Comparison of ENCODE assay signal across 2 cellular contexts in the genomic region with DNA sequence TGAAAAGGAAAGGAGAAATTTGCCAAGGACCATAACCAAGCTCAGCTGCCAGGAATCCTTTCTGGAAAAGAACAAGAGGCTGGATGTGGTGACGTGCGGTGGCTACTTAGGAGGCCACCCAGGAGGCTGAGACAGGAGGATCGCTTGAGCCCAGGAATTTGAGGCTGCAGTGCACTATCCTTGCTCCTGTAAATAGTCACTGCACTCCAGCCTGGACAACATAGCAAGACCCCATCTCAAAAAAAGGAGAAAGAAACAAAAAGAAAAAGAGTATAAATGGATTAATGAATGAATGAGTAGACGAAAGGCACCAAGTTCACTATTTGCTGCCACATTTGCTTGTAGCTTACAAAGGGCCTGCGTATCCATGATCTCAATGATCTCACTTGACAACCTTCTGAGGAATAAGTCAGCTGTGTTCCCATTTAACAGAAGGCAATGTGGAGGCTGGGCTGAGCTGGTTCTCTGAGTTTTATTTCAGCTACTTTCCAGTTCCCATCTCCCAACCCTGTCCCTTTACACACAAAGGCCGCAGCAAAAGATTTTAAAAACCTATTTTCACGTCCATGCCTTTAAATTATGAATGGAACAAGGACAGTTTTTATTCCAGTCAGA.
TF ChIP-seq lines count a peak whose summit lies in the region.

No MANE protein-coding gene starts in this region.

TF ChIP-seq in HEK293, 187 proteins besides CTCF, POLR2A, EP300 and RAD21:
- TF ChIP-seq SALL2 (tag by site-specific recombination; IDR thresholded peaks at IDR 0.05; ENCODE audit: borderline replicate concordance) = no peak
- TF ChIP-seq ZNF121 (tag by site-specific recombination; IDR thresholded peaks at IDR 0.05) = peak; percentile 86
- no peak for TF ChIP-seq ZNF146 (tag by site-specific recombination; IDR thresholded peaks at IDR 0.05)

TF ChIP-seq in K562, 482 proteins besides CTCF, POLR2A, EP300 and RAD21:
- TF ChIP-seq RHOXF2B (CRISPR knock-in tag; conservative IDR thresholded peaks at IDR 0.05) = no peak
- TF ChIP-seq, protein P1, sequence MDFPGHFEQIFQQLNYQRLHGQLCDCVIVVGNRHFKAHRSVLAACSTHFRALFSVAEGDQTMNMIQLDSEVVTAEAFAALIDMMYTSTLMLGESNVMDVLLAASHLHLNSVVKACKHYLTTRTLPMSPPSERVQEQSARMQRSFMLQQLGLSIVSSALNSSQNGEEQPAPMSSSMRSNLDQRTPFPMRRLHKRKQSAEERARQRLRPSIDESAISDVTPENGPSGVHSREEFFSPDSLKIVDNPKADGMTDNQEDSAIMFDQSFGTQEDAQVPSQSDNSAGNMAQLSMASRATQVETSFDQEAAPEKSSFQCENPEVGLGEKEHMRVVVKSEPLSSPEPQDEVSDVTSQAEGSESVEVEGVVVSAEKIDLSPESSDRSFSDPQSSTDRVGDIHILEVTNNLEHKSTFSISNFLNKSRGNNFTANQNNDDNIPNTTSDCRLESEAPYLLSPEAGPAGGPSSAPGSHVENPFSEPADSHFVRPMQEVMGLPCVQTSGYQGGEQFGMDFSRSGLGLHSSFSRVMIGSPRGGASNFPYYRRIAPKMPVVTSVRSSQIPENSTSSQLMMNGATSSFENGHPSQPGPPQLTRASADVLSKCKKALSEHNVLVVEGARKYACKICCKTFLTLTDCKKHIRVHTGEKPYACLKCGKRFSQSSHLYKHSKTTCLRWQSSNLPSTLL (IDR thresholded peaks at IDR 0.05) = no peak
- no peak for TF ChIP-seq TOE1 (IDR thresholded peaks at IDR 0.05; ENCODE audit: borderline replicate concordance)
- TF ChIP-seq TOE1 (CRISPR knock-in tag; IDR thresholded peaks at IDR 0.05; ENCODE audit: borderline replicate concordance, low read depth) = no peak
- no peak for TF ChIP-seq SMARCC2 (IDR thresholded peaks at IDR 0.05; ENCODE audit: low read depth)
- peak; percentile 46 for TF ChIP-seq ZNF121 (CRISPR knock-in tag; conservative IDR thresholded peaks at IDR 0.05)
- TF ChIP-seq GATAD2B (IDR thresholded peaks at IDR 0.05; ENCODE audit: borderline replicate concordance) = no peak
- TF ChIP-seq HNRNPK (IDR thresholded peaks at IDR 0.05; ENCODE audit: low read depth, low read length, poor library complexity, severe bottlenecking) = no peak
- TF ChIP-seq PML (IDR thresholded peaks at IDR 0.05; ENCODE audit: low read length) = no peak
- TF ChIP-seq ELF1 (tag; IDR thresholded peaks at IDR 0.05) = no peak
- TF ChIP-seq ZNF184 (CRISPR knock-in tag; IDR thresholded peaks at IDR 0.05) = no peak
- TF ChIP-seq, protein P2, sequence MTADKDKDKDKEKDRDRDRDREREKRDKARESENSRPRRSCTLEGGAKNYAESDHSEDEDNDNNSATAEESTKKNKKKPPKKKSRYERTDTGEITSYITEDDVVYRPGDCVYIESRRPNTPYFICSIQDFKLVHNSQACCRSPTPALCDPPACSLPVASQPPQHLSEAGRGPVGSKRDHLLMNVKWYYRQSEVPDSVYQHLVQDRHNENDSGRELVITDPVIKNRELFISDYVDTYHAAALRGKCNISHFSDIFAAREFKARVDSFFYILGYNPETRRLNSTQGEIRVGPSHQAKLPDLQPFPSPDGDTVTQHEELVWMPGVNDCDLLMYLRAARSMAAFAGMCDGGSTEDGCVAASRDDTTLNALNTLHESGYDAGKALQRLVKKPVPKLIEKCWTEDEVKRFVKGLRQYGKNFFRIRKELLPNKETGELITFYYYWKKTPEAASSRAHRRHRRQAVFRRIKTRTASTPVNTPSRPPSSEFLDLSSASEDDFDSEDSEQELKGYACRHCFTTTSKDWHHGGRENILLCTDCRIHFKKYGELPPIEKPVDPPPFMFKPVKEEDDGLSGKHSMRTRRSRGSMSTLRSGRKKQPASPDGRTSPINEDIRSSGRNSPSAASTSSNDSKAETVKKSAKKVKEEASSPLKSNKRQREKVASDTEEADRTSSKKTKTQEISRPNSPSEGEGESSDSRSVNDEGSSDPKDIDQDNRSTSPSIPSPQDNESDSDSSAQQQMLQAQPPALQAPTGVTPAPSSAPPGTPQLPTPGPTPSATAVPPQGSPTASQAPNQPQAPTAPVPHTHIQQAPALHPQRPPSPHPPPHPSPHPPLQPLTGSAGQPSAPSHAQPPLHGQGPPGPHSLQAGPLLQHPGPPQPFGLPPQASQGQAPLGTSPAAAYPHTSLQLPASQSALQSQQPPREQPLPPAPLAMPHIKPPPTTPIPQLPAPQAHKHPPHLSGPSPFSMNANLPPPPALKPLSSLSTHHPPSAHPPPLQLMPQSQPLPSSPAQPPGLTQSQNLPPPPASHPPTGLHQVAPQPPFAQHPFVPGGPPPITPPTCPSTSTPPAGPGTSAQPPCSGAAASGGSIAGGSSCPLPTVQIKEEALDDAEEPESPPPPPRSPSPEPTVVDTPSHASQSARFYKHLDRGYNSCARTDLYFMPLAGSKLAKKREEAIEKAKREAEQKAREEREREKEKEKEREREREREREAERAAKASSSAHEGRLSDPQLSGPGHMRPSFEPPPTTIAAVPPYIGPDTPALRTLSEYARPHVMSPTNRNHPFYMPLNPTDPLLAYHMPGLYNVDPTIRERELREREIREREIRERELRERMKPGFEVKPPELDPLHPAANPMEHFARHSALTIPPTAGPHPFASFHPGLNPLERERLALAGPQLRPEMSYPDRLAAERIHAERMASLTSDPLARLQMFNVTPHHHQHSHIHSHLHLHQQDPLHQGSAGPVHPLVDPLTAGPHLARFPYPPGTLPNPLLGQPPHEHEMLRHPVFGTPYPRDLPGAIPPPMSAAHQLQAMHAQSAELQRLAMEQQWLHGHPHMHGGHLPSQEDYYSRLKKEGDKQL (CRISPR knock-in tag; IDR thresholded peaks at IDR 0.05; ENCODE audit: borderline replicate concordance) = no peak
- no peak for TF ChIP-seq SIX5 (IDR thresholded peaks at IDR 0.05; ENCODE audit: borderline replicate concordance in 1 of 2, insufficient read depth in 1 of 2, low read depth in 1 of 2, low read length in 2 of 2)
- TF ChIP-seq, protein P3, sequence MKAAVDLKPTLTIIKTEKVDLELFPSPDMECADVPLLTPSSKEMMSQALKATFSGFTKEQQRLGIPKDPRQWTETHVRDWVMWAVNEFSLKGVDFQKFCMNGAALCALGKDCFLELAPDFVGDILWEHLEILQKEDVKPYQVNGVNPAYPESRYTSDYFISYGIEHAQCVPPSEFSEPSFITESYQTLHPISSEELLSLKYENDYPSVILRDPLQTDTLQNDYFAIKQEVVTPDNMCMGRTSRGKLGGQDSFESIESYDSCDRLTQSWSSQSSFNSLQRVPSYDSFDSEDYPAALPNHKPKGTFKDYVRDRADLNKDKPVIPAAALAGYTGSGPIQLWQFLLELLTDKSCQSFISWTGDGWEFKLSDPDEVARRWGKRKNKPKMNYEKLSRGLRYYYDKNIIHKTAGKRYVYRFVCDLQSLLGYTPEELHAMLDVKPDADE (conservative IDR thresholded peaks at IDR 0.05; ENCODE audit: control insufficient read depth, low read depth, low read length) = no peak
- TF ChIP-seq NCOA4 (IDR thresholded peaks at IDR 0.05; ENCODE audit: partially characterized antibody) = no peak
- peak; percentile 81 for TF ChIP-seq RBM25 (IDR thresholded peaks at IDR 0.05; ENCODE audit: low read depth, low read length, severe bottlenecking)
- TF ChIP-seq, protein P4, sequence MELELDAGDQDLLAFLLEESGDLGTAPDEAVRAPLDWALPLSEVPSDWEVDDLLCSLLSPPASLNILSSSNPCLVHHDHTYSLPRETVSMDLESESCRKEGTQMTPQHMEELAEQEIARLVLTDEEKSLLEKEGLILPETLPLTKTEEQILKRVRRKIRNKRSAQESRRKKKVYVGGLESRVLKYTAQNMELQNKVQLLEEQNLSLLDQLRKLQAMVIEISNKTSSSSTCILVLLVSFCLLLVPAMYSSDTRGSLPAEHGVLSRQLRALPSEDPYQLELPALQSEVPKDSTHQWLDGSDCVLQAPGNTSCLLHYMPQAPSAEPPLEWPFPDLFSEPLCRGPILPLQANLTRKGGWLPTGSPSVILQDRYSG (tag; conservative IDR thresholded peaks at IDR 0.05; ENCODE audit: low read depth) = no peak
